In genomic region chr15:89680282-89680873, GRCh38 we compare ENCODE assay signal across 11 cellular contexts. TPM values are rescaled to one million over a fixed set of nuclear protein-coding genes. Genes with fewer than 3 reads are reported as not detected.
DNase-seq lines count a peak whose midpoint lies in the region; ATAC-seq lines count a peak whose summit lies in the region.
"Had no signal": no experiment of that assay in that cellular context is flagged by ENCODE, and none has a peak within 500 bp of the region (broad histone marks: within the 10 kb centered on the region; RNA-seq: fewer than 3 reads in every experiment).

No MANE protein-coding gene starts in this region.

- ATAC-seq in left colon: peak; percentile 93
- ATAC-seq in GM19324 (IDR thresholded peaks at IDR 0.05; ENCODE audit: low FRiP score, unreplicated experiment): no peak
- no peak for ATAC-seq in HG02610 (IDR thresholded peaks at IDR 0.05; ENCODE audit: unreplicated experiment)
- ATAC-seq in activated T-helper 17 cell treated with anti-CD3 and anti-CD28 coated beads, Interleukin-2, amount 50 U/mL, for 72 hours (replicated peaks): no peak
- ATAC-seq: GM12878; stimulated activated naive CD8-positive, alpha-beta T cell treated with anti-CD3 and anti-CD28 coated beads, Interleukin-15, Interleukin-2, amounts not matched to agents 100 U/mL and 50 U/mL, for 24 hours had no signal

- no peaks in the 10 kb centered on the region for H3K4me1 Mint-ChIP-seq in activated T-helper 17 cell treated with anti-CD3 and anti-CD28 coated beads, Interleukin-2, amount 50 U/mL, for 72 hours

- H3K27me3 Mint-ChIP-seq in activated T-helper 17 cell treated with anti-CD3 and anti-CD28 coated beads, Interleukin-2, amount 50 U/mL, for 72 hours: no peaks in the 10 kb centered on the region

- intact Hi-C loops in left colon (cut with DNase I, micrococcal nuclease): no loop called here

- peaks cover 7% of the 10 kb centered on the region for H3K36me3 Mint-ChIP-seq in activated T-helper 17 cell treated with anti-CD3 and anti-CD28 coated beads, Interleukin-2, amount 50 U/mL, for 72 hours (ENCODE audit: low read depth)

- DNase-seq in M059J (ENCODE audit: low read depth) (peak; percentile 44), T47D (ENCODE audit: low read depth in 1 of 2, low spot score in 1 of 2) (peak; percentile 72 to 95), left colon (peak; percentile 61 to 79)
- DNase-seq in activated CD4-positive, CD25-positive, alpha-beta regulatory T cell (lab: John Stamatoyannopoulos, UW): no peak
- DNase-seq: stimulated activated naive CD8-positive, alpha-beta T cell treated with anti-CD3 and anti-CD28 coated beads, Interleukin-15, Interleukin-2, amounts not matched to agents 100 U/mL and 50 U/mL, for 24 hours had no signal

- no peaks in the 10 kb centered on the region for H3K9me3 Mint-ChIP-seq in activated T-helper 17 cell treated with anti-CD3 and anti-CD28 coated beads, Interleukin-2, amount 50 U/mL, for 72 hours

- no peak overlapping the region for H3K27ac Mint-ChIP-seq in activated T-helper 17 cell treated with anti-CD3 and anti-CD28 coated beads, Interleukin-2, amount 50 U/mL, for 72 hours
- H3K27ac Mint-ChIP-seq: progenitor cell of endocrine pancreas had no signal

- no peak overlapping the region for H3K4me3 Mint-ChIP-seq in activated T-helper 17 cell treated with anti-CD3 and anti-CD28 coated beads, Interleukin-2, amount 50 U/mL, for 72 hours

- H3K27ac ChIP-seq in temporal lobe (ENCODE audit: low read depth, low read length): peak overlapping the region; percentile 67

- in situ Hi-C loops in T47D (cut with HindIII; ENCODE audit: low pct_unique_long_range_greater_than_20kb, low sequenced_read_pairs): no loop called here

RNA-seq across cellular contexts. Expression of gene PLIN1, which starts 1.2 kb away (rescaled TPM):
- total RNA-seq in M059J (2014; rRNA removed; shearing (Covaris generic)): 0.15 and 0.22 TPM in 2 replicates
- total RNA-seq in left colon (1 to 10 TPM; 2.3 to 5.1 TPM), temporal lobe (under 0.01 TPM)
- 1 to 10 TPM in 1 of 2 donors, under 1 TPM in 1; 0.09 to 1.2 TPM for total RNA-seq in activated T-helper 17 cell treated with anti-CD3 and anti-CD28 coated beads, Interleukin-2, amount 50 U/mL, for 72 hours

RNA-seq across cellular contexts. Expression of gene PEX11A, which starts 10.2 kb away (rescaled TPM):
- total RNA-seq in M059J (2014; rRNA removed; shearing (Covaris generic)): 7.0 and 10.7 TPM in 2 replicates
- total RNA-seq in left colon (10 to 100 TPM; 23.4 to 28.1 TPM), temporal lobe (7.9 TPM)
- 1 to 10 TPM; 2.1 to 5.3 TPM for total RNA-seq in activated T-helper 17 cell treated with anti-CD3 and anti-CD28 coated beads, Interleukin-2, amount 50 U/mL, for 72 hours

RNA-seq across cellular contexts. Expression of gene WDR93, which starts 10.2 kb away (rescaled TPM):
- total RNA-seq in M059J (2014; rRNA removed; shearing (Covaris generic)): 0.25 TPM in 1 of 2 replicates, not detected in the other
- total RNA-seq in left colon (not detected), temporal lobe (0.25 TPM)
- total RNA-seq in activated T-helper 17 cell treated with anti-CD3 and anti-CD28 coated beads, Interleukin-2, amount 50 U/mL, for 72 hours: under 1 TPM in 1 of 2 donors, not detected in 1; 0.19 TPM
- total RNA-seq: GM12878 had no signal

RNA-seq across cellular contexts. Expression of gene KIF7, which starts 25.1 kb away (rescaled TPM):
- 1.9 and 6.4 TPM in 2 replicates for total RNA-seq in M059J (2014; rRNA removed; shearing (Covaris generic))
- total RNA-seq in left colon (1 to 10 TPM; 1.7 to 2.5 TPM), temporal lobe (4.4 TPM)
- under 1 TPM; 0.11 to 0.53 TPM for total RNA-seq in activated T-helper 17 cell treated with anti-CD3 and anti-CD28 coated beads, Interleukin-2, amount 50 U/mL, for 72 hours

Comparison
In these comparisons a context has a peak if more than half of its experiments do, and no peak if none do; other contexts are left out.
1. DNase-seq: peak in M059J (single experiment), T47D (2 of 2) and left colon (2 of 2); none in activated CD4-positive, CD25-positive, alpha-beta regulatory T cell (0 of 4).